Comparison of ENCODE assay signal across 8 cellular contexts in the genomic region with DNA sequence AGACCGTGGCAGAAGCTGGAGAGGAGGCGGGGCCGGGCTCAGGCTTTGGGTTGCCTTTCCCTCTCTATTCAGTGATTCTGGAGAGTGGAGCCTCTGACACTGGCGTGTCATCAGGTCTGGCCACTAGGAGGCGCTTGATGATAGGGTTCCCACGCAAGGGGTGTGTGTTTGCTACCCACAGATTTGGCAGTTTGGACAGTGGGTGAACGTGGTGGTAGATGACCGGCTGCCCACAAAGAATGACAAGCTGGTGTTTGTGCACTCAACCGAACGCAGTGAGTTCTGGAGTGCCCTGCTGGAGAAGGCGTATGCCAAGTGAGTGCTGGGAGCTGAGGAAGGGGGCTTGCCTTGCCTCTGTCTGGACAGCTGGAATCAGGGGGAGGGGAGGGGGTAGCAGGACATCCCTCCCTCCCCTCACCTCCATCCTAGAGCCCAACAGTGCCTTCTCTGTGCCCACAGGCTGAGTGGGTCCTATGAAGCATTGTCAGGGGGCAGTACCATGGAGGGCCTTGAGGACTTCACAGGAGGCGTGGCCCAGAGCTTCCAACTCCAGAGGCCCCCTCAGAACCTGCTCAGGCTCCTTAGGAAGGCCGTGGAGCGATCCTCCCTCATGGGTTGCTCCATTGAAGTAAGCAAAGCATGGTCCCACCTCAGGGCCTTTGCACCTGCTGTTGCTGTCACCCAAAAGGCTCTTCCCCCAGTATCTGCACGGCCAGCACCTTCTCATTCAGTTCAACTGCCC. TPM values are rescaled to one million over a fixed set of nuclear protein-coding genes. Genes with fewer than 3 reads are reported as not detected.
DNase-seq lines count a peak whose midpoint lies in the region; ATAC-seq and TF ChIP-seq lines count a peak whose summit lies in the region.

No MANE protein-coding gene starts in this region.

- peaks cover 9% of the 10 kb centered on the region for H3K4me1 Mint-ChIP-seq in osteocyte (ENCODE audit: unreplicated experiment)

- no peaks in the 10 kb centered on the region for H3K9me3 Mint-ChIP-seq in osteocyte (ENCODE audit: unreplicated experiment)

- DNase-seq in COLO668 (lab: John Stamatoyannopoulos, UW; ENCODE audit: unreplicated experiment) = peak; percentile 68
- DNase-seq in GM20000 (ENCODE audit: low spot score) = peak; percentile 84
- peak; percentile 81 for DNase-seq in RWPE1 (ENCODE audit: low spot score)
- peak; percentile 55 to 61 for DNase-seq in activated T-helper 1 cell treated with anti-CD3 and anti-CD28 coated beads, Interleukin-2, amount 50 U/mL, for 16 hours (ENCODE audit: low read depth in 1 of 2, low spot score in 1 of 2)
- DNase-seq in foreskin fibroblast = peak; percentile 75 to 91
- DNase-seq in osteocyte (ENCODE audit: extremely low spot score, unreplicated experiment) = peak; percentile 93
- DNase-seq in thoracic aorta (ENCODE audit: low spot score) = peak; percentile 71

- no peak overlapping the region for H3K4me3 Mint-ChIP-seq in osteocyte (ENCODE audit: unreplicated experiment)

- H3K4me1 ChIP-seq in KMS-11 (ENCODE audit: low read depth, poor library complexity, severe bottlenecking) = peaks cover 8% of the 10 kb centered on the region
- peaks cover 6 to 21% of the 10 kb centered on the region in 2 donors for H3K4me1 ChIP-seq in thoracic aorta (ENCODE audit: control insufficient read depth in 1 of 2, low read depth in 2 of 2)

- H4K20me1 ChIP-seq in KMS-11 (ENCODE audit: insufficient read depth) = no peaks in the 10 kb centered on the region

- H3K79me2 ChIP-seq in KMS-11 (ENCODE audit: insufficient read depth, low read depth) = no peaks in the 10 kb centered on the region

- peak; percentile 84 for TF ChIP-seq CTCF in GM20000 (IDR thresholded peaks at IDR 0.05; ENCODE audit: extremely low read depth, missing control alignments)
- TF ChIP-seq CTCF in KMS-11 (conservative IDR thresholded peaks at IDR 0.05; ENCODE audit: low read depth, low read length) = peak; percentile 96
- peak; percentile 82 for TF ChIP-seq CTCF in RWPE1 (conservative IDR thresholded peaks at IDR 0.05; ENCODE audit: low read depth)
- peak; percentile 91 for TF ChIP-seq CTCF in foreskin fibroblast (IDR thresholded peaks at IDR 0.05; ENCODE audit: low read depth, low read length)
- peak; percentile 94 for TF ChIP-seq CTCF in osteocyte (IDR thresholded peaks at IDR 0.05)
- TF ChIP-seq CTCF in thoracic aorta (IDR thresholded peaks at IDR 0.05) = peak; percentile 93

- H3K27ac Mint-ChIP-seq in osteocyte (ENCODE audit: unreplicated experiment) = no peak overlapping the region

- no peaks in the 10 kb centered on the region for H3K9me3 ChIP-seq in thoracic aorta

- H3K9ac ChIP-seq in KMS-11 = no peak overlapping the region

- no peak overlapping the region for H3K4me2 ChIP-seq in KMS-11

- peak overlapping the region; percentile 29; the same call in 1 of the 2 replicates for H2AFZ ChIP-seq in KMS-11 (ENCODE audit: low read depth)

- peak; percentile 75 for ATAC-seq in thoracic aorta (ENCODE audit: insufficient number of reproducible peaks, low FRiP score, low read depth)

- H3K36me3 ChIP-seq in KMS-11 (ENCODE audit: insufficient read depth) (no peaks in the 10 kb centered on the region), thoracic aorta (no peaks in the 10 kb centered on the region)

- 0 out of 2 replicates have a peak, but pooled peaks cover 4% of the 10 kb centered on the region for H3K27me3 ChIP-seq in KMS-11 (ENCODE audit: insufficient read depth, low read depth)
- no peaks in the 10 kb centered on the region for H3K27me3 ChIP-seq in thoracic aorta (replicated peaks; ENCODE audit: insufficient read depth)

- H3K27ac ChIP-seq in KMS-11 (no peak overlapping the region), RWPE1 (no peak overlapping the region), thoracic aorta (no peak overlapping the region)

- peaks cover 14% of the 10 kb centered on the region for H3K27me3 Mint-ChIP-seq in osteocyte (ENCODE audit: unreplicated experiment)

- POLR2A ChIA-PET in RWPE1 (lab: Yijun Ruan, JAX; ENCODE audit: low non-redundant PET) = no interaction called here

- H3K4me3 ChIP-seq in KMS-11 (IDR thresholded peaks at IDR 0.05; ENCODE audit: insufficient read depth, low read depth, low read length) (no peak overlapping the region), foreskin fibroblast (ENCODE audit: low read depth in 1 of 2, low read length in 2 of 2) (no peak overlapping the region), thoracic aorta (no peak overlapping the region)

- no peaks in the 10 kb centered on the region for H3K36me3 Mint-ChIP-seq in osteocyte (ENCODE audit: unreplicated experiment)

- CTCF ChIA-PET in RWPE1 (lab: Yijun Ruan, JAX) = interaction anchor here (0.5 to 2.0 kb wide), 13 partner anchors 9 to 148 kb away, joined by 3 to 11 read pairs (median 6); a partner anchor contains a TSS

RNA-seq across cellular contexts. Expression of a gene that starts 14.3 kb away (rescaled TPM):
- not detected in 2 replicates for total RNA-seq in osteocyte
- total RNA-seq in thoracic aorta = not detected

RNA-seq across cellular contexts. Expression of a gene that starts 43.8 kb away (rescaled TPM):
- total RNA-seq in osteocyte (not detected in 2 replicates), thoracic aorta (not detected)

RNA-seq across cellular contexts. Expression of a gene that starts 45.6 kb away (rescaled TPM):
- total RNA-seq in osteocyte = 36.1 and 36.2 TPM in 2 replicates
- 10 to 100 TPM; 21.9 to 43.4 TPM for total RNA-seq in thoracic aorta

RNA-seq across cellular contexts. Expression of a gene that starts 45.7 kb away (rescaled TPM):
- total RNA-seq in osteocyte (36.5 and 38.9 TPM in 2 replicates), thoracic aorta (10 to 100 TPM; 31.0 to 32.4 TPM)

RNA-seq across cellular contexts. Expression of a gene that starts 50.5 kb away (rescaled TPM):
- total RNA-seq in osteocyte (130 and 135 TPM in 2 replicates), thoracic aorta (100 to 1,000 TPM; 132 to 172 TPM)
